ENCODE assay signal across 17 cellular contexts in the genomic region with DNA sequence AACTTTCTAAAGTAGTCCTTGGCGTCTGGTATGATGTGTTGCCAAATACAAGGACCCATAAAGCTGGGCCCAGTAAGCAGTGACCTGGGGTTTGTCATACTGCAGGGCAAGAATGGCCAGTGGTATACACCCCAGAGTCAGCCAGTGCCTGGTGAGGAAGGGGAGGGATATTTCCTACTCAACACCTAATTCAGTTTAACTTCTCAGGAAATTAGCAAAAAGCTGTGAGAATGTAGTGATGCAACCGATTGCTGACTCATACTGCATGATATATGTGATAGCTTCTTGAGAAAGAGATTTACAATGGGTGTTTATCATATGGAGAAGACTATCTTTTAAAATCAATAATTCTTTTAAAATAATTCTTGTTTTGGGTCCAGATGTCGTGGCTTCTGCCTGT.
DNase-seq lines count a peak whose midpoint lies in the region; ATAC-seq and TF ChIP-seq lines count a peak whose summit lies in the region.
"Had no signal": no experiment of that assay in that cellular context is flagged by ENCODE, and none has a peak within 500 bp of the region (broad histone marks: within the 10 kb centered on the region; RNA-seq: fewer than 3 reads in every experiment).

No MANE protein-coding gene starts in this region.

- H3K4ac ChIP-seq in IMR-90 (ENCODE audit: low read depth, low read length) = no peak overlapping the region

- H3K18ac ChIP-seq in IMR-90 (ENCODE audit: low read depth, low read length) = no peak overlapping the region

- H2BK20ac ChIP-seq in IMR-90 (ENCODE audit: low read depth, low read length) = no peak overlapping the region

- POLR2A ChIA-PET in IMR-90 (lab: Charles Lee; ENCODE audit: unreplicated experiment) = no interaction called here

- DNase-seq in IMR-90 (no peak), OCI-M1 (lab: John Stamatoyannopoulos, UW) (peak; percentile 4), epithelial cell of esophagus (ENCODE audit: low read depth) (peak; percentile 45), omental fat pad (ENCODE audit: low spot score) (no peak), NCI-H1436 (lab: John Stamatoyannopoulos, UW) (no peak), adrenal gland (no peak)
- no peak for DNase-seq in activated CD8-positive, alpha-beta memory T cell treated with anti-CD3 and anti-CD28 coated beads for 24 hours
- DNase-seq: BE2C; CD8-positive, alpha-beta T cell; DMS79 treated with DMSO at 0.1 percent for 48 hours; GDM1; Karpas-422; NCI-H2227 treated with DMSO at 0.1 percent for 48 hours; NCI-H69; SHP77 treated with DMSO at 0.1 percent for 48 hours had no signal

- H2AFZ ChIP-seq in IMR-90 (replicated peaks; ENCODE audit: low read length, poor library complexity) = no peak overlapping the region

- H3K27ac ChIP-seq in IMR-90 (ENCODE audit: insufficient read depth, low read length) = no peak overlapping the region
- no peak overlapping the region for H3K27ac ChIP-seq in adrenal gland

- H3K4me2 ChIP-seq in IMR-90 (ENCODE audit: low read depth, low read length) = no peak overlapping the region

- no peak overlapping the region for H2AK9ac ChIP-seq in IMR-90 (replicated peaks; ENCODE audit: low read depth, low read length, poor library complexity)

- H3K9ac ChIP-seq in IMR-90 (ENCODE audit: low read depth, low read length) = no peak overlapping the region

- H4K8ac ChIP-seq in IMR-90 (ENCODE audit: low read depth in 2 of 2, low read length in 2 of 2) = no peak overlapping the region

- CTCF ChIA-PET in IMR-90 (lab: Yijun Ruan, JAX) = no interaction called here

- H3K9me3 ChIP-seq in IMR-90 (ENCODE audit: control insufficient read depth, insufficient read depth, low read length) (no peaks in the 10 kb centered on the region), adrenal gland (replicated peaks in 1 of 3) (no peaks in the 10 kb centered on the region)
- H3K9me3 ChIP-seq: BE2C had no signal

- H3K36me3 ChIP-seq in IMR-90 (ENCODE audit: control insufficient read depth, insufficient read depth, low read length) = no peaks in the 10 kb centered on the region
- H3K36me3 ChIP-seq in adrenal gland (replicated peaks in 1 of 2) = no peaks in the 10 kb centered on the region
- H3K36me3 ChIP-seq: BE2C had no signal

- no peak overlapping the region for H3K56ac ChIP-seq in IMR-90 (ENCODE audit: extremely low read depth, insufficient read depth, low read length)

- no peak overlapping the region for H3K4me3 ChIP-seq in IMR-90 (ENCODE audit: insufficient read depth, low read depth, low read length)
- no peak overlapping the region for H3K4me3 ChIP-seq in epithelial cell of esophagus (ENCODE audit: low read length)
- H3K4me3 ChIP-seq in adrenal gland = no peak overlapping the region

- dilution Hi-C loops in IMR-90 (cut with HindIII; ENCODE audit: low sequenced_read_pairs, unreplicated experiment) = no loop called here

- no peak overlapping the region for H4K91ac ChIP-seq in IMR-90 (ENCODE audit: insufficient read depth, low read depth, low read length)

- no peaks in the 10 kb centered on the region for H3K9me1 ChIP-seq in IMR-90 (ENCODE audit: insufficient read depth, low read length)

- ATAC-seq in IMR-90 (ENCODE audit: low read depth) = peak; percentile 27; the same call in 1 of the 2 replicates
- ATAC-seq in omental fat pad (ENCODE audit: low FRiP score) = peak; percentile 91
- ATAC-seq: CD8-positive, alpha-beta T cell; HepG2; Panc1 had no signal

- no peak overlapping the region for H2BK120ac ChIP-seq in IMR-90 (ENCODE audit: low read depth, low read length)

- no TSS peak for BruUV-seq in IMR-90 (replicated peaks; lab: Mats Ljungman, UMichigan)

- H3K27me3 ChIP-seq in IMR-90 (ENCODE audit: control insufficient read depth, insufficient read depth, low read length) (no peaks in the 10 kb centered on the region), adrenal gland (no peaks in the 10 kb centered on the region)
- H3K27me3 ChIP-seq: BE2C had no signal

- no peak overlapping the region for H4K5ac ChIP-seq in IMR-90 (ENCODE audit: low read depth, low read length)

- intact Hi-C loops in IMR-90 (cut with micrococcal nuclease) = no loop called here
- intact Hi-C loops in adrenal gland (cut with DNase I) = no loop called here

- H2BK5ac ChIP-seq in IMR-90 (ENCODE audit: low read depth, low read length, poor library complexity, severe bottlenecking) = no peak overlapping the region

- no peak overlapping the region for H2AK5ac ChIP-seq in IMR-90 (ENCODE audit: low read depth, low read length)

- TF ChIP-seq RAD21 in IMR-90 (IDR thresholded peaks at IDR 0.05; ENCODE audit: low read length) = no peak

- H3K23ac ChIP-seq in IMR-90 (ENCODE audit: low read depth, low read length) = no peak overlapping the region

- H2BK15ac ChIP-seq in IMR-90 (ENCODE audit: low read depth, low read length) = no peak overlapping the region

- in situ Hi-C loops in IMR-90 (cut with MboI; ENCODE audit: low sequenced_read_pairs) = no loop called here

- H3K4me1 ChIP-seq in IMR-90 (ENCODE audit: control insufficient read depth, insufficient read depth, low read length) = peaks cover 2% of the 10 kb centered on the region; the same call in 1 of the 2 replicates
- H3K4me1 ChIP-seq in adrenal gland (replicated peaks in 1 of 2) = no peaks in the 10 kb centered on the region
- H3K4me1 ChIP-seq: BE2C had no signal

- WGBS in IMR-90 (ENCODE audit: extremely low coverage in 2 of 2, insufficient read length in 1 of 2), 2 experiments = no CpG with 5 or more reads among the region's 3 CpGs
- 70 to 72% (median 71%) methylated on average over 3 of the region's 3 CpGs for WGBS in adrenal gland, 4 donors

- no peak for TF ChIP-seq CTCF in IMR-90 (conservative IDR thresholded peaks at IDR 0.05; ENCODE audit: low read depth, low read length)
- TF ChIP-seq CTCF in epithelial cell of esophagus (IDR thresholded peaks at IDR 0.05; ENCODE audit: insufficient read depth, low read depth, low read length, missing control alignments) = no peak
- no peak for TF ChIP-seq CTCF in omental fat pad (IDR thresholded peaks at IDR 0.05)
- TF ChIP-seq CTCF in adrenal gland (IDR thresholded peaks at IDR 0.05) = no peak

- no peak overlapping the region for H3K14ac ChIP-seq in IMR-90 (replicated peaks; ENCODE audit: low read depth, low read length)

- no peak for TF ChIP-seq POLR2A in IMR-90 (IDR thresholded peaks at IDR 0.05; ENCODE audit: low read depth, low read length)
- TF ChIP-seq POLR2A in adrenal gland (IDR thresholded peaks at IDR 0.05) = no peak

- no peaks in the 10 kb centered on the region for H3K79me1 ChIP-seq in IMR-90 (ENCODE audit: low read depth in 1 of 2, low read length in 2 of 2)

- H4K20me1 ChIP-seq in IMR-90 (ENCODE audit: insufficient read depth, low read length) = no peaks in the 10 kb centered on the region

TF ChIP-seq in IMR-90, 13 proteins besides CTCF, POLR2A, EP300 and RAD21:
- TF ChIP-seq, protein P1, sequence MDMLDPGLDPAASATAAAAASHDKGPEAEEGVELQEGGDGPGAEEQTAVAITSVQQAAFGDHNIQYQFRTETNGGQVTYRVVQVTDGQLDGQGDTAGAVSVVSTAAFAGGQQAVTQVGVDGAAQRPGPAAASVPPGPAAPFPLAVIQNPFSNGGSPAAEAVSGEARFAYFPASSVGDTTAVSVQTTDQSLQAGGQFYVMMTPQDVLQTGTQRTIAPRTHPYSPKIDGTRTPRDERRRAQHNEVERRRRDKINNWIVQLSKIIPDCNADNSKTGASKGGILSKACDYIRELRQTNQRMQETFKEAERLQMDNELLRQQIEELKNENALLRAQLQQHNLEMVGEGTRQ (IDR thresholded peaks at IDR 0.05; ENCODE audit: low read depth, low read length) = no peak
- TF ChIP-seq RCOR1 (IDR thresholded peaks at IDR 0.05; ENCODE audit: insufficient replicate concordance, low read length) (no peak), CHD1 (IDR thresholded peaks at IDR 0.05; ENCODE audit: low read depth, low read length) (no peak), CEBPB (IDR thresholded peaks at IDR 0.05; ENCODE audit: low read depth, low read length) (peak; percentile 44; the same call in 1 of the 2 replicates), MXI1 (IDR thresholded peaks at IDR 0.05; ENCODE audit: borderline replicate concordance, low read depth, low read length) (no peak), MAFK (IDR thresholded peaks at IDR 0.05; ENCODE audit: low read depth, low read length) (no peak), SMC3 (IDR thresholded peaks at IDR 0.05; ENCODE audit: low read depth, low read length) (no peak), MAZ (IDR thresholded peaks at IDR 0.05; ENCODE audit: borderline replicate concordance, low read depth, low read length) (no peak)

Comparison
In these comparisons a context has a peak if more than half of its experiments do, and no peak if none do; other contexts are left out.
1. DNase-seq: peak in OCI-M1 (single experiment) and epithelial cell of esophagus (single experiment); none in IMR-90 (single experiment), omental fat pad (single experiment), NCI-H1436 (single experiment), adrenal gland (0 of 7) and activated CD8-positive, alpha-beta memory T cell treated with anti-CD3 and anti-CD28 coated beads for 24 hours (single experiment).